In genomic region chr5:177498013-177498847, GRCh38 we compare ENCODE assay signal across 6 cellular contexts. TPM values are rescaled to one million over a fixed set of nuclear protein-coding genes. Genes with fewer than 3 reads are reported as not detected.
DNase-seq lines count a peak whose midpoint lies in the region; ATAC-seq lines count a peak whose summit lies in the region.

No MANE protein-coding gene starts in this region.

- peaks cover 25 to 34% of the 10 kb centered on the region in 2 donors for H3K4me1 ChIP-seq in mucosa of rectum (ENCODE audit: control insufficient read depth in 2 of 2, insufficient read depth in 2 of 2, low read length in 2 of 2)

- no peaks in the 10 kb centered on the region for H3K9me3 Mint-ChIP-seq in activated naive CD8-positive, alpha-beta T cell treated with anti-CD3 and anti-CD28 coated beads for 36 hours

- peak overlapping the region; percentile 67 to 68 for H3K4me3 ChIP-seq in mucosa of rectum (ENCODE audit: low read length in 2 of 2)

- DNase-seq in activated naive CD8-positive, alpha-beta T cell treated with anti-CD3 and anti-CD28 coated beads for 36 hours, result peak; percentile 42
- DNase-seq in germinal center (ENCODE audit: low spot score) (no peak), NCI-H187 (lab: John Stamatoyannopoulos, UW) (no peak)

- no peaks in the 10 kb centered on the region for H3K36me3 Mint-ChIP-seq in activated naive CD8-positive, alpha-beta T cell treated with anti-CD3 and anti-CD28 coated beads for 36 hours

- H3K27me3 ChIP-seq in mucosa of rectum (ENCODE audit: control insufficient read depth in 2 of 2, insufficient read depth in 2 of 2, low read length in 2 of 2), result peaks cover 9% of the 10 kb centered on the region in 2 donors

- peak overlapping the region; percentile 47 for H3K27ac Mint-ChIP-seq in activated naive CD8-positive, alpha-beta T cell treated with anti-CD3 and anti-CD28 coated beads for 36 hours

- H3K4me3 Mint-ChIP-seq in activated naive CD8-positive, alpha-beta T cell treated with anti-CD3 and anti-CD28 coated beads for 36 hours, result peak overlapping the region; percentile 79

- no peaks in the 10 kb centered on the region for H3K9me3 ChIP-seq in mucosa of rectum (ENCODE audit: control insufficient read depth in 2 of 2, low read length in 2 of 2)

- H3K27me3 Mint-ChIP-seq in activated naive CD8-positive, alpha-beta T cell treated with anti-CD3 and anti-CD28 coated beads for 36 hours, result peaks cover 13% of the 10 kb centered on the region

- H3K9ac ChIP-seq in mucosa of rectum (ENCODE audit: low read depth in 1 of 2, low read length in 2 of 2), result peak overlapping the region; percentile 10 to 38

- ATAC-seq in HG02981 (IDR thresholded peaks at IDR 0.05; ENCODE audit: unreplicated experiment) (peak; percentile 6), GM21576 (IDR thresholded peaks at IDR 0.05; ENCODE audit: unreplicated experiment) (no peak)

- peak overlapping the region; percentile 22 to 87 for H3K27ac ChIP-seq in mucosa of rectum (ENCODE audit: low read depth in 2 of 2, low read length in 2 of 2)

- H3K36me3 ChIP-seq in mucosa of rectum (ENCODE audit: control insufficient read depth in 2 of 2, insufficient read depth in 2 of 2, low read length in 2 of 2), result no peaks in the 10 kb centered on the region

- peaks cover 31% of the 10 kb centered on the region for H3K4me1 Mint-ChIP-seq in activated naive CD8-positive, alpha-beta T cell treated with anti-CD3 and anti-CD28 coated beads for 36 hours

RNA-seq across cellular contexts. Expression of gene PDLIM7, which starts 0.8 kb away (rescaled TPM):
- total RNA-seq in activated naive CD8-positive, alpha-beta T cell treated with anti-CD3 and anti-CD28 coated beads for 36 hours, result 10 to 100 TPM; 38.5 to 41.9 TPM

RNA-seq across cellular contexts. Expression of gene DOK3, which starts 11.4 kb away (rescaled TPM):
- total RNA-seq in activated naive CD8-positive, alpha-beta T cell treated with anti-CD3 and anti-CD28 coated beads for 36 hours, result 1 to 10 TPM; 8.2 to 8.6 TPM

RNA-seq across cellular contexts. Expression of gene DDX41, which starts 18.5 kb away (rescaled TPM):
- 100 to 1,000 TPM; 211 to 220 TPM for total RNA-seq in activated naive CD8-positive, alpha-beta T cell treated with anti-CD3 and anti-CD28 coated beads for 36 hours

RNA-seq across cellular contexts. Expression of gene DBN1, which starts 24.8 kb away (rescaled TPM):
- total RNA-seq in activated naive CD8-positive, alpha-beta T cell treated with anti-CD3 and anti-CD28 coated beads for 36 hours, result 100 to 1,000 TPM; 100 to 106 TPM

RNA-seq across cellular contexts. Expression of gene PRR7, which starts 51.6 kb away (rescaled TPM):
- 10 to 100 TPM; 21.5 to 21.8 TPM for total RNA-seq in activated naive CD8-positive, alpha-beta T cell treated with anti-CD3 and anti-CD28 coated beads for 36 hours
